ENCODE assay signal across 11 cellular contexts in the genomic region with DNA sequence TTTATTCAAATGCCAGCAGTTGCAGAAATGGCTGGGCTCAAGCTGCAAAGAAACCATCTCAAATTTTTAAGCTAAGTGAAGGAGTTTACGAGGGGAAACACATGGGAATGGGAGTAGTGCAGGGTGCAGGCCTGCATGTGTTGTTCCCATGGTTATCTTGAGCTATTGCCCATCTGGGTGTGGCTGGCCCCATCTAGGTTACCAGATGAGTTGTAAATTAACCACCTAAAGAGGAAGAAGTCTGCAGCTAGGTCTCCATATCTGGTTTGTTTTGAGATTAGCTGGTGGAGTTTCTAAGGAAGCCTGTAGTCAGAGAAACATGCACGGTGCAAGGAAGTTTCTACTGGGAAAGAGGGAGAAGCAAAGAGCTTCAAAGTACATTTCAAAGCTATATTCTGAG. TPM values are rescaled to one million over a fixed set of nuclear protein-coding genes. Genes with fewer than 3 reads are reported as not detected.
DNase-seq lines count a peak whose midpoint lies in the region; ATAC-seq and TF ChIP-seq lines count a peak whose summit lies in the region.
"Had no signal": no experiment of that assay in that cellular context is flagged by ENCODE, and none has a peak within 500 bp of the region (broad histone marks: within the 10 kb centered on the region; RNA-seq: fewer than 3 reads in every experiment).

No MANE protein-coding gene starts in this region.

- no peak overlapping the region for H3K27ac Mint-ChIP-seq in CD14-positive monocyte

- H3K27me3 Mint-ChIP-seq in CD14-positive monocyte (ENCODE audit: low read depth in 3 of 3) = no peaks in the 10 kb centered on the region

- ATAC-seq in GM19395 (IDR thresholded peaks at IDR 0.05; ENCODE audit: unreplicated experiment) = peak; percentile 93
- ATAC-seq in HG02852 (IDR thresholded peaks at IDR 0.05; ENCODE audit: unreplicated experiment) = peak; percentile 90
- ATAC-seq: left lung had no signal

- H3K9me3 Mint-ChIP-seq in CD14-positive monocyte = peaks cover 0 to 17% (median 13%) of the 10 kb centered on the region in 7 donors

- TF ChIP-seq CTCF in CD14-positive monocyte (IDR thresholded peaks at IDR 0.05) = no peak

- H3K4me1 Mint-ChIP-seq in CD14-positive monocyte = peaks cover 1% of the 10 kb centered on the region

- no peak overlapping the region for H3K4me3 Mint-ChIP-seq in CD14-positive monocyte

- no peaks in the 10 kb centered on the region for H3K36me3 Mint-ChIP-seq in CD14-positive monocyte

- intact Hi-C loops in posterior vena cava (cut with DNase I) = no loop called here
- intact Hi-C loops in CD14-positive monocyte (cut with micrococcal nuclease) = no loop called here

- DNase-seq in HT-29 (ENCODE audit: low spot score) = peak; percentile 36
- peak; percentile 41 for DNase-seq in renal cortical epithelial cell (ENCODE audit: low read depth)
- no peak for DNase-seq in NCI-H1417 treated with DMSO at 0.1 percent for 48 hours (lab: John Stamatoyannopoulos, UW)
- no peak for DNase-seq in posterior vena cava (ENCODE audit: low spot score)
- DNase-seq in glomerular visceral epithelial cell (ENCODE audit: extremely low spot score) = no peak
- no peak for DNase-seq in CD14-positive monocyte (ENCODE audit: low spot score)
- DNase-seq: HCEC 1CT, left lung, SHP77 treated with DMSO at 0.1 percent for 48 hours had no signal

RNA-seq across cellular contexts. Expression of gene STEAP2, which starts 23.3 kb away (rescaled TPM):
- total RNA-seq in HT-29 (2014; rRNA removed; shearing (Covaris generic)) = 8.2 and 13.8 TPM in 2 replicates
- total RNA-seq in renal cortical epithelial cell = 7.1 and 20.2 TPM in 2 replicates
- 10 to 100 TPM; 45.9 to 47.7 TPM for total RNA-seq in posterior vena cava
- polyA plus RNA-seq in CD14-positive monocyte = not detected

RNA-seq across cellular contexts. Expression of gene STEAP1, which starts 34.0 kb away (rescaled TPM):
- 3.4 and 5.9 TPM in 2 replicates for total RNA-seq in HT-29 (2014; rRNA removed; shearing (Covaris generic))
- total RNA-seq in renal cortical epithelial cell (13.4 and 17.4 TPM in 2 replicates), posterior vena cava (10 to 100 TPM; 33.6 to 37.9 TPM)
- not detected for polyA plus RNA-seq in CD14-positive monocyte

RNA-seq across cellular contexts. Expression of gene CFAP69, which starts 56.7 kb away (rescaled TPM):
- 5.4 and 9.2 TPM in 2 replicates for total RNA-seq in HT-29 (2014; rRNA removed; shearing (Covaris generic))
- 0.87 and 10.3 TPM in 2 replicates for total RNA-seq in renal cortical epithelial cell
- 10 to 100 TPM; 11.4 to 13.0 TPM for total RNA-seq in posterior vena cava
- not detected for polyA plus RNA-seq in CD14-positive monocyte

Comparison
In these comparisons a context has a peak if more than half of its experiments do, and no peak if none do; other contexts are left out.
1. DNase-seq: peak in HT-29 (single experiment) and renal cortical epithelial cell (single experiment); none in NCI-H1417 treated with DMSO at 0.1 percent for 48 hours (single experiment), posterior vena cava (single experiment), glomerular visceral epithelial cell (single experiment) and CD14-positive monocyte (single experiment).